ENCODE assay signal across 8 cellular contexts in genomic region chr13:95676775-95677563, GRCh38. TPM values are rescaled to one million over a fixed set of nuclear protein-coding genes. Genes with fewer than 3 reads are reported as not detected.
DNase-seq lines count a peak whose midpoint lies in the region; ATAC-seq lines count a peak whose summit lies in the region.

TSS of gene DNAJC3 (plus strand) at chr13:95677139. CDS start at chr13:95677256, 117 bp downstream.

- peak within 1 kb of the TSS; percentile 75 for H3K27ac ChIP-seq in effector memory CD4-positive, alpha-beta T cell (ENCODE audit: insufficient read depth, low read length, poor library complexity, severe bottlenecking)

- no peaks in the 10 kb centered on the region for H3K36me3 ChIP-seq in effector memory CD4-positive, alpha-beta T cell (ENCODE audit: control insufficient read depth, insufficient read depth, low read length)

- peak; percentile 96 for ATAC-seq in GM21360 (IDR thresholded peaks at IDR 0.05; ENCODE audit: unreplicated experiment)

- H3K4me1 ChIP-seq in effector memory CD4-positive, alpha-beta T cell (ENCODE audit: control insufficient read depth, insufficient read depth, low read length, poor library complexity, severe bottlenecking) = peaks cover 16% of the 10 kb centered on the region

- peak within 1 kb of the TSS; percentile 92 for H3K4me3 ChIP-seq in effector memory CD4-positive, alpha-beta T cell (ENCODE audit: insufficient read depth, low read depth, low read length, poor library complexity, severe bottlenecking)

- no peaks in the 10 kb centered on the region for H3K27me3 ChIP-seq in effector memory CD4-positive, alpha-beta T cell (replicated peaks; ENCODE audit: control insufficient read depth, insufficient read depth, low read length, poor library complexity, severe bottlenecking)

- no peaks in the 10 kb centered on the region for H3K9me3 ChIP-seq in effector memory CD4-positive, alpha-beta T cell (ENCODE audit: control insufficient read depth, low read length)

- DNase-seq in COLO668 (lab: John Stamatoyannopoulos, UW; ENCODE audit: unreplicated experiment) (peak; percentile 100), HT1080 (ENCODE audit: low read depth) (peak; percentile 99), NOMO-1 treated with DMSO at 0.1 percent for 48 hours (lab: John Stamatoyannopoulos, UW; ENCODE audit: unreplicated experiment) (peak; percentile 98), medulla oblongata (ENCODE audit: extremely low spot score) (peak; percentile 99)
- DNase-seq in activated CD8-positive, alpha-beta memory T cell treated with anti-CD3 and anti-CD28 coated beads for 4 hours (ENCODE audit: low read depth in 2 of 2) = peak; percentile 95 to 96
- peak; percentile 96 to 98 (median 97) for DNase-seq in effector memory CD4-positive, alpha-beta T cell
- peak; percentile 95 for DNase-seq in stimulated activated CD8-positive, alpha-beta memory T cell treated with anti-CD3 and anti-CD28 coated beads, Interleukin-12 subunit alpha, Interleukin-12 subunit beta, amount 100 ng/mL, for 1 hour (ENCODE audit: low read depth)

RNA-seq across cellular contexts. Expression of gene DNAJC3, which starts in this region (rescaled TPM):
- 17.6 and 21.8 TPM in 2 replicates for total RNA-seq in HT1080 (2014; rRNA removed; shearing (Covaris generic))
- 13.8 and 16.7 TPM in 2 replicates for polyA plus RNA-seq in HT1080 (2015; cell fraction: cytosol; rRNA removed)
- polyA plus RNA-seq in HT1080 (2015; cell fraction: nucleus; rRNA removed) = 16.6 and 19.0 TPM in 2 replicates

Comparison
In these comparisons a context has a peak if more than half of its experiments do, and no peak if none do; other contexts are left out.
1. Peak in every context shown above with its lines: DNase-seq, ATAC-seq, H3K4me3 ChIP-seq and H3K27ac ChIP-seq.